Comparison of ENCODE assay signal across 8 cellular contexts in genomic region chr2:106193977-106194778, GRCh38. TPM values are rescaled to one million over a fixed set of nuclear protein-coding genes. Genes with fewer than 3 reads are reported as not detected.
DNase-seq lines count a peak whose midpoint lies in the region; ATAC-seq and TF ChIP-seq lines count a peak whose summit lies in the region.

Gene UXS1 (minus strand): TSS chr2:106194301. CDS start chr2:106194241, 60 bp downstream.

- POLR2A ChIA-PET in CD8-positive, alpha-beta memory T cell (lab: Charles Lee), result interaction anchor here (1.6 kb wide), 1 partner anchor 34 kb away, joined by 19 read pairs; no protein-coding TSS in a partner anchor

- H3K36me3 ChIP-seq in CD8-positive, alpha-beta memory T cell (ENCODE audit: insufficient read depth, low read length), result no peaks in the 10 kb centered on the region

- peaks cover 36% of the 10 kb centered on the region for H3K4me1 ChIP-seq in CD8-positive, alpha-beta memory T cell (ENCODE audit: insufficient read depth, low read length)

- H3K27ac Mint-ChIP-seq in CD8-positive, alpha-beta memory T cell, result peak within 1 kb of the TSS; percentile 76 to 95 (median 92)
- peak within 1 kb of the TSS; percentile 88 to 94 for H3K27ac Mint-ChIP-seq in effector memory CD8-positive, alpha-beta T cell
- peak within 1 kb of the TSS; percentile 88 for H3K27ac Mint-ChIP-seq in memory B cell

- CTCF ChIA-PET in CD8-positive, alpha-beta memory T cell (lab: Charles Lee), result interaction anchor here (1.5 to 2.4 kb wide), 3 partner anchors 34 to 89 kb away, joined by 4 to 11 read pairs (median 5); no protein-coding TSS in a partner anchor

- H3K4me3 Mint-ChIP-seq in CD8-positive, alpha-beta memory T cell, result peak within 1 kb of the TSS; percentile 91 to 100 (median 95)
- peak within 1 kb of the TSS; percentile 92 to 93 for H3K4me3 Mint-ChIP-seq in effector memory CD8-positive, alpha-beta T cell
- H3K4me3 Mint-ChIP-seq in memory B cell, result peak within 1 kb of the TSS; percentile 95

- no peaks in the 10 kb centered on the region for H3K9me3 ChIP-seq in CD8-positive, alpha-beta memory T cell (ENCODE audit: low read length)

- H3K27ac ChIP-seq in CD8-positive, alpha-beta memory T cell (ENCODE audit: low read depth, low read length), result peak within 1 kb of the TSS; percentile 77

- DNase-seq in CD8-positive, alpha-beta memory T cell, result peak; percentile 97 to 99 (median 97)
- DNase-seq in GM20000 (ENCODE audit: low spot score) (peak; percentile 98), HT-29 (ENCODE audit: low spot score) (peak; percentile 95), NOMO-1 (lab: John Stamatoyannopoulos, UW; ENCODE audit: unreplicated experiment in 2 of 2) (peak; percentile 92 to 98), memory B cell (ENCODE audit: low spot score in 2 of 2) (peak; percentile 95 to 98)
- DNase-seq in activated CD8-positive, alpha-beta memory T cell treated with anti-CD3 and anti-CD28 coated beads for 4 hours (ENCODE audit: low read depth in 2 of 2), result peak; percentile 96 to 97
- DNase-seq in effector memory CD8-positive, alpha-beta T cell, result peak; percentile 95 to 97 (median 96)
- peak; percentile 97 for DNase-seq in stimulated activated CD8-positive, alpha-beta memory T cell treated with anti-CD3 and anti-CD28 coated beads, Interleukin-12 subunit alpha, Interleukin-12 subunit beta, amount 100 ng/mL, for 24 hours (ENCODE audit: extremely low read depth)

- H3K4me1 Mint-ChIP-seq in CD8-positive, alpha-beta memory T cell, result peaks cover 39 to 51% (median 46%) of the 10 kb centered on the region in 3 donors
- peaks cover 35 to 36% of the 10 kb centered on the region in 2 donors for H3K4me1 Mint-ChIP-seq in effector memory CD8-positive, alpha-beta T cell (ENCODE audit: low read depth in 2 of 2)
- peaks cover 32% of the 10 kb centered on the region for H3K4me1 Mint-ChIP-seq in memory B cell

- peaks cover 0 to 2% (median 0%) of the 10 kb centered on the region in 5 donors for H3K9me3 Mint-ChIP-seq in CD8-positive, alpha-beta memory T cell
- H3K9me3 Mint-ChIP-seq in effector memory CD8-positive, alpha-beta T cell, result no peaks in the 10 kb centered on the region
- H3K9me3 Mint-ChIP-seq in memory B cell, result no peaks in the 10 kb centered on the region

- TF ChIP-seq CTCF in GM20000 (IDR thresholded peaks at IDR 0.05; ENCODE audit: extremely low read depth, missing control alignments), result no peak

- H3K27me3 Mint-ChIP-seq in CD8-positive, alpha-beta memory T cell, result peaks cover 0 to 3% of the 10 kb centered on the region in 2 donors
- H3K27me3 Mint-ChIP-seq in effector memory CD8-positive, alpha-beta T cell, result peaks cover 0 to 5% of the 10 kb centered on the region in 2 donors
- H3K27me3 Mint-ChIP-seq in memory B cell, result peaks cover 1% of the 10 kb centered on the region

- peak; percentile 77 for ATAC-seq in effector memory CD8-positive, alpha-beta T cell (replicated peaks)
- ATAC-seq in memory B cell (ENCODE audit: low read depth), result peak; percentile 75

- H3K27me3 ChIP-seq in CD8-positive, alpha-beta memory T cell (ENCODE audit: insufficient read depth, low read length, poor library complexity, severe bottlenecking), result no peaks in the 10 kb centered on the region

- peaks cover 0 to 20% (median 10%) of the 10 kb centered on the region in 3 donors for H3K36me3 Mint-ChIP-seq in CD8-positive, alpha-beta memory T cell
- H3K36me3 Mint-ChIP-seq in effector memory CD8-positive, alpha-beta T cell (ENCODE audit: insufficient read depth), result peaks cover 26% of the 10 kb centered on the region
- H3K36me3 Mint-ChIP-seq in memory B cell, result peaks cover 2% of the 10 kb centered on the region

- H3K4me3 ChIP-seq in CD8-positive, alpha-beta memory T cell (ENCODE audit: low read length), result peak within 1 kb of the TSS; percentile 96

RNA-seq across cellular contexts. Expression of gene UXS1, which starts in this region (rescaled TPM):
- 10 to 100 TPM; 47.2 to 51.6 TPM for total RNA-seq in CD8-positive, alpha-beta memory T cell
- polyA plus RNA-seq in CD8-positive, alpha-beta memory T cell, result 76.1 TPM
- 24.5 and 32.3 TPM in 2 replicates for total RNA-seq in HT-29 (2014; rRNA removed; shearing (Covaris generic))

Comparison
In these comparisons a context has a peak if more than half of its experiments do, and no peak if none do; other contexts are left out.
1. Peak in every context shown above with its lines: DNase-seq, ATAC-seq, H3K4me3 ChIP-seq and H3K27ac ChIP-seq.